ENCODE assay signal across 1 cellular context in genomic region chr6:18264338-18265098, GRCh38.
TF ChIP-seq lines count a peak whose summit lies in the region.

Gene DEK, minus strand, starts transcription at chr6:18264530. Its CDS starts 543 bp downstream, at chr6:18263987.

TF ChIP-seq in K562, 482 proteins besides CTCF, POLR2A, EP300 and RAD21 (continued from another document and continues in another):
- TF ChIP-seq ZNF511 (CRISPR knock-in tag; IDR thresholded peaks at IDR 0.05) (no peak), CSDE1 (IDR thresholded peaks at IDR 0.05) (no peak), FOXP1 (CRISPR knock-in tag; IDR thresholded peaks at IDR 0.05) (0 out of 2 replicates have a peak, but pooled peaks have one; percentile 5), HNRNPLL (IDR thresholded peaks at IDR 0.05; ENCODE audit: low read depth, low read length, poor library complexity, severe bottlenecking) (no peak), ZNF583 (CRISPR knock-in tag; IDR thresholded peaks at IDR 0.05) (no peak), ZBTB49 (CRISPR knock-in tag; IDR thresholded peaks at IDR 0.05; ENCODE audit: borderline replicate concordance) (no peak), PML (IDR thresholded peaks at IDR 0.05; ENCODE audit: low read length) (peak; percentile 51; the same call in 1 of the 2 replicates), MTA1 (IDR thresholded peaks at IDR 0.05; ENCODE audit: borderline replicate concordance) (peak; percentile 55; the same call in 1 of the 2 replicates), SRSF3 (IDR thresholded peaks at IDR 0.05; ENCODE audit: insufficient read depth, low read length) (no peak), ZNF280B (CRISPR knock-in tag; IDR thresholded peaks at IDR 0.05) (no peak), PHTF2 (CRISPR knock-in tag; IDR thresholded peaks at IDR 0.05) (no peak), CGGBP1 (CRISPR knock-in tag; IDR thresholded peaks at IDR 0.05) (no peak), CHD4 (IDR thresholded peaks at IDR 0.05; ENCODE audit: insufficient read depth, insufficient replicate concordance, low read depth, low read length, poor library complexity, severe bottlenecking) (no peak), RBBP5 (IDR thresholded peaks at IDR 0.05; ENCODE audit: borderline replicate concordance, insufficient read depth, low read length, poor library complexity, severe bottlenecking) (peak; percentile 96), BMI1 (IDR thresholded peaks at IDR 0.05; ENCODE audit: low read length) (no peak), RFX5 (IDR thresholded peaks at IDR 0.05; ENCODE audit: low read depth, low read length) (no peak), ZNF707 (CRISPR knock-in tag; conservative IDR thresholded peaks at IDR 0.05) (no peak), ZFPM2 (CRISPR knock-in tag; IDR thresholded peaks at IDR 0.05) (no peak), HMGXB4 (CRISPR knock-in tag; IDR thresholded peaks at IDR 0.05) (0 out of 2 replicates have a peak, but pooled peaks have one; percentile 28), CAMTA2 (CRISPR knock-in tag; conservative IDR thresholded peaks at IDR 0.05) (no peak), ZNF778 (CRISPR knock-in tag; IDR thresholded peaks at IDR 0.05) (no peak), ZNF444 (CRISPR knock-in tag; IDR thresholded peaks at IDR 0.05) (no peak), GATAD2B (IDR thresholded peaks at IDR 0.05; ENCODE audit: borderline replicate concordance) (peak; percentile 87), ZNF76 (CRISPR knock-in tag; IDR thresholded peaks at IDR 0.05; ENCODE audit: borderline replicate concordance) (no peak), ZNF830 (CRISPR knock-in tag; IDR thresholded peaks at IDR 0.05) (no peak), TCF15 (CRISPR knock-in tag; IDR thresholded peaks at IDR 0.05) (no peak), PCBP2 (IDR thresholded peaks at IDR 0.05; ENCODE audit: low read depth, low read length, poor library complexity, severe bottlenecking) (no peak), ZMIZ1 (IDR thresholded peaks at IDR 0.05; ENCODE audit: low read depth in 2 of 2, low read length in 2 of 2) (no peak; a peak in 1 of 4 replicates), AFF1 (IDR thresholded peaks at IDR 0.05; ENCODE audit: low read depth in 1 of 2, partially characterized antibody in 2 of 2) (no peak), ZNF224 (CRISPR knock-in tag; IDR thresholded peaks at IDR 0.05) (no peak), NKRF (IDR thresholded peaks at IDR 0.05; ENCODE audit: borderline replicate concordance) (no peak), HCFC1 (IDR thresholded peaks at IDR 0.05; ENCODE audit: low read depth, low read length) (peak; percentile 33; the same call in 1 of the 2 replicates), NFYB (IDR thresholded peaks at IDR 0.05; ENCODE audit: extremely low read depth, insufficient read length) (peak; percentile 43), POLR2AphosphoS2 (IDR thresholded peaks at IDR 0.05; ENCODE audit: low read length) (no peak), E2F5 (CRISPR knock-in tag; IDR thresholded peaks at IDR 0.05) (no peak), NR0B1 (IDR thresholded peaks at IDR 0.05; ENCODE audit: partially characterized antibody) (no peak), ZNF140 (CRISPR knock-in tag; IDR thresholded peaks at IDR 0.05) (no peak), NONO (IDR thresholded peaks at IDR 0.05; ENCODE audit: low read depth in 2 of 2, low read length in 1 of 2) (peak; percentile 2 to 69; a peak in 3 of 4 replicates), KLF6 (CRISPR knock-in tag; IDR thresholded peaks at IDR 0.05; ENCODE audit: borderline replicate concordance) (0 out of 2 replicates have a peak, but pooled peaks have one; percentile 62), ID3 (CRISPR knock-in tag; IDR thresholded peaks at IDR 0.05) (no peak), ID3 (tag; IDR thresholded peaks at IDR 0.05) (no peak), TAF7 (tag; IDR thresholded peaks at IDR 0.05) (no peak), DMBX1 (CRISPR knock-in tag; IDR thresholded peaks at IDR 0.05; ENCODE audit: borderline replicate concordance) (no peak; the same call in 1 of the 2 replicates), SNRNP70 (optimal IDR thresholded peaks at IDR 0.05; ENCODE audit: low read depth, low read length) (no peak)
